Comparison of ENCODE assay signal across 34 cellular contexts in the genomic region with DNA sequence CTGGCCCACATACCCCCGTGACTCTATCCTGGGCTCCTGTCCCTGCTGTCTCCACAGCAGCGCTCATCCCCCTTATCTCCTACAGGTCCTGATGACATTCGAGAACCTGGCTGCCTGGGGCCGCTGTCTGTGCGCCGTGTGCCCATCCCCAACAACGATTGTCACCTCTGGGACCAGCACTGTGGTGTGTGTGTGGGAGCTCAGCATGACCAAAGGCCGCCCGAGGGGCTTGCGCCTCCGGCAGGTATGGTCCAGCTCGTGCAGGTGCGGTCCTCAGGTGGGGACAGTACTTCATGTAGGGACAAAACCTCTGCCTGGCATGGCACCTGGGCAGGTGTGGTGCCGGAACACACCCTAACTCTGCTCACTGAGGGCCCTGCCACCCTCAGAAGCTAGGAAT. TPM values are rescaled to one million over a fixed set of nuclear protein-coding genes. Genes with fewer than 3 reads are reported as not detected.
"Had no signal": no experiment of that assay in that cellular context is flagged by ENCODE, and none has a peak within 500 bp of the region (broad histone marks: within the 10 kb centered on the region; RNA-seq: fewer than 3 reads in every experiment).

No MANE protein-coding gene starts in this region.

- DNase-seq: colonic mucosa; cortex of kidney; effector CD8-positive, alpha-beta T cell; effector memory CD8-positive, alpha-beta T cell; endodermal cell; erythroblast; esophagus squamous epithelium; foreskin fibroblast; foreskin melanocyte; gastrocnemius medialis; glutamatergic neuron; head of caudate nucleus; heart right ventricle; hippocampal formation; left cardiac atrium; left lung; left ventricle myocardium superior; lower lobe of right lung; mesenchymal stem cell; mucosa of descending colon had no signal

- H3K4me1 Mint-ChIP-seq: endodermal cell, mesothelial cell of epicardium had no signal

- H3K27me3 ChIP-seq: colonic mucosa, gastrocnemius medialis, heart right ventricle, left lung had no signal

- H3K27me3 Mint-ChIP-seq: dendritic cell treated with granulocyte-macrophage colony-stimulating factor and Interleukin-4, amounts not matched to agents 40 ng/mL and 50 ng/mL, for 4 days had no signal

- ATAC-seq: effector memory CD8-positive, alpha-beta T cell; esophagus mucosa; gastrocnemius medialis; heart right ventricle; left cardiac atrium; left lung; left ventricle myocardium superior; lower lobe of right lung; mucosa of descending colon had no signal

- H3K9me3 Mint-ChIP-seq: dendritic cell treated with granulocyte-macrophage colony-stimulating factor and Interleukin-4, amounts not matched to agents 40 ng/mL and 50 ng/mL, for 4 days; effector memory CD8-positive, alpha-beta T cell; endodermal cell had no signal

- FAIRE-seq: endometrium, islet of Langerhans, keratinocyte had no signal

- H3K9me3 ChIP-seq: colonic mucosa, esophagus squamous epithelium, gastrocnemius medialis, heart right ventricle, left lung, lower lobe of right lung, mucosa of descending colon had no signal

- H3K36me3 Mint-ChIP-seq: mesothelial cell of epicardium had no signal

- H3K27ac Mint-ChIP-seq: dendritic cell treated with granulocyte-macrophage colony-stimulating factor and Interleukin-4, amounts not matched to agents 40 ng/mL and 50 ng/mL, for 4 days; effector memory CD8-positive, alpha-beta T cell; endodermal cell; mesothelial cell of epicardium had no signal

- H3K36me3 ChIP-seq: colonic mucosa, esophagus squamous epithelium, gastrocnemius medialis had no signal

- H3K4me3 Mint-ChIP-seq: dendritic cell treated with granulocyte-macrophage colony-stimulating factor and Interleukin-4, amounts not matched to agents 40 ng/mL and 50 ng/mL, for 4 days; effector memory CD8-positive, alpha-beta T cell; endodermal cell; mesothelial cell of epicardium had no signal

- H3K4me1 ChIP-seq: colonic mucosa, gastrocnemius medialis, left lung, lower lobe of right lung had no signal

- H3K4me3 ChIP-seq: colonic mucosa, esophagus squamous epithelium, gastrocnemius medialis, heart right ventricle, left lung, lower lobe of right lung, mucosa of descending colon had no signal

- H3K27ac ChIP-seq: colonic mucosa, epithelial cell of prostate, esophagus squamous epithelium, gastrocnemius medialis, heart right ventricle, left lung, lower lobe of right lung had no signal

RNA-seq across cellular contexts. Expression of a gene that starts 30.4 kb away (rescaled TPM):
- total RNA-seq: chondrocyte, colonic mucosa, dermis microvascular lymphatic vessel endothelial cell, endodermal cell, esophagus mucosa, gastrocnemius medialis, glomerular endothelial cell, kidney epithelial cell, left cardiac atrium, left ventricle myocardium superior, lower leg skin, lung microvascular endothelial cell, mesenteric fat pad, mesothelial cell of epicardium, mucosa of descending colon had no signal
- polyA plus RNA-seq: heart right ventricle, keratinocyte had no signal
